Comparison of ENCODE assay signal across 12 cellular contexts in the genomic region with DNA sequence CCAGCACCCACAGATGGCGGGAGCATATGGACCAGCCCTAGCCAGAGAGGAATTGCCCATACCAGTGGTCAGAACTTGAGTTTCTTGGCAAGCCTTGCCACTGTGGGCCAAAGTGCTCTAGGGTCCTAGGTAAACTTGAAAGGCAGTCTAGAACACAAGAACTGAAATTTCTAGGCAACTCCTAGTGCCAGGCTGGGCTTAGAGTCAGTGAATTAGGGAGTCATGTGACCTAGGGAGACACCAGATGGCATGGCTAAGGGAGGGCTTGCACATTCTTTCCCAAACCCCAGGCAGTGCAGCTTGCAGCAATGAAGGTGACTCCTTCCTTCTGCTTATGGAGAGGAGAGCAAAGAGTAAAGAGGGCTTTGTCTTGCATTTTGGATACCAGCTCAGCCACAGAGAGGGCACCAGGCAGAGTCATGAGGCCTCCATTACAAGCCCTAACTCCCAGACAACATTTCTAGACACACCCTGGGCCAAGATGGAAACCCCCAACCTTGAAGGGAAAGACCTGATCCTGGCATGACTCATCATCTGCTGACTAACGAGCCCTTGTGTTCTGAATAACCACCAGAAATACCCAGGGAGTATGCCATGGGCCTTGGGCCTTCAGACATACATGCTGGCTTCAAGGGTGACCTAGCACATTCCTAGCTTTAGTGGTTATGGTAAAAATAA. TPM values are rescaled to one million over a fixed set of nuclear protein-coding genes. Genes with fewer than 3 reads are reported as not detected.
DNase-seq lines count a peak whose midpoint lies in the region; ATAC-seq, FAIRE-seq and TF ChIP-seq lines count a peak whose summit lies in the region.
"Had no signal": no experiment of that assay in that cellular context is flagged by ENCODE, and none has a peak within 500 bp of the region (broad histone marks: within the 10 kb centered on the region; RNA-seq: fewer than 3 reads in every experiment).

No MANE protein-coding gene starts in this region.

- H3K4me1 Mint-ChIP-seq in stimulated activated memory B cell treated with anti-CD40 and anti-IgM and Interleukin-4, amounts not matched to agents 10 μg/mL and 1 μg/mL and 100 μg/mL, for 72 hours: no peaks in the 10 kb centered on the region
- H3K4me1 Mint-ChIP-seq: CD4-positive, CD25-positive, alpha-beta regulatory T cell had no signal

- H3K9me3 Mint-ChIP-seq in activated naive CD4-positive, alpha-beta T cell treated with anti-CD3 and anti-CD28 coated beads, Interleukin-2, amount 50 U/mL, for 72 hours: peaks cover 3 to 12% of the 10 kb centered on the region in 2 donors
- H3K9me3 Mint-ChIP-seq in stimulated activated memory B cell treated with anti-CD40 and anti-IgM and Interleukin-4, amounts not matched to agents 10 μg/mL and 1 μg/mL and 100 μg/mL, for 72 hours: peaks cover 6% of the 10 kb centered on the region

- H3K27me3 ChIP-seq in Panc1 (ENCODE audit: control insufficient read depth, insufficient read depth, low read length): no peaks in the 10 kb centered on the region

- no peak for TF ChIP-seq CTCF in Panc1 (IDR thresholded peaks at IDR 0.05)

- in situ Hi-C loops in Panc1 (cut with HindIII; ENCODE audit: low pct_unique_long_range_greater_than_20kb, low sequenced_read_pairs): no loop called here

- CTCF ChIA-PET in Panc1 (lab: Charles Lee): no interaction called here

- no peak overlapping the region for H3K27ac Mint-ChIP-seq in activated naive CD4-positive, alpha-beta T cell treated with anti-CD3 and anti-CD28 coated beads, Interleukin-2, amount 50 U/mL, for 72 hours
- H3K27ac Mint-ChIP-seq in stimulated activated memory B cell treated with anti-CD40 and anti-IgM and Interleukin-4, amounts not matched to agents 10 μg/mL and 1 μg/mL and 100 μg/mL, for 72 hours: no peak overlapping the region
- H3K27ac Mint-ChIP-seq: CD4-positive, CD25-positive, alpha-beta regulatory T cell had no signal

- H3K36me3 Mint-ChIP-seq in activated naive CD4-positive, alpha-beta T cell treated with anti-CD3 and anti-CD28 coated beads, Interleukin-2, amount 50 U/mL, for 72 hours: no peaks in the 10 kb centered on the region
- H3K36me3 Mint-ChIP-seq in stimulated activated memory B cell treated with anti-CD40 and anti-IgM and Interleukin-4, amounts not matched to agents 10 μg/mL and 1 μg/mL and 100 μg/mL, for 72 hours: no peaks in the 10 kb centered on the region
- H3K36me3 Mint-ChIP-seq: CD4-positive, CD25-positive, alpha-beta regulatory T cell had no signal

- POLR2A ChIA-PET in Panc1 (lab: Charles Lee): no interaction called here

- no peaks in the 10 kb centered on the region for H3K36me3 ChIP-seq in Panc1 (ENCODE audit: control insufficient read depth, insufficient read depth, low read length)

- H3K27ac ChIP-seq in Panc1 (ENCODE audit: low read length): no peak overlapping the region
- H3K27ac ChIP-seq: parathyroid adenoma had no signal

- no peak for FAIRE-seq in frontal cortex (lab: Jason Lieb, UNC)

- no TSS peak for BruUV-seq in Panc1 (replicated peaks; lab: Mats Ljungman, UMichigan)

- peak; percentile 70 to 96 for ATAC-seq in activated naive CD4-positive, alpha-beta T cell treated with anti-CD3 and anti-CD28 coated beads, Interleukin-2, amount 50 U/mL, for 72 hours
- peak; percentile 89 for ATAC-seq in HG02870 (IDR thresholded peaks at IDR 0.05; ENCODE audit: unreplicated experiment)
- peak; percentile 58 for ATAC-seq in Panc1
- peak; percentile 51 for ATAC-seq in stimulated activated memory B cell treated with anti-CD40 and anti-IgM and Interleukin-4, amounts not matched to agents 10 μg/mL and 1 μg/mL and 100 μg/mL, for 72 hours

- no peak overlapping the region for H3K4me3 Mint-ChIP-seq in stimulated activated memory B cell treated with anti-CD40 and anti-IgM and Interleukin-4, amounts not matched to agents 10 μg/mL and 1 μg/mL and 100 μg/mL, for 72 hours
- H3K4me3 Mint-ChIP-seq: CD4-positive, CD25-positive, alpha-beta regulatory T cell had no signal

- no peaks in the 10 kb centered on the region for H3K27me3 Mint-ChIP-seq in stimulated activated memory B cell treated with anti-CD40 and anti-IgM and Interleukin-4, amounts not matched to agents 10 μg/mL and 1 μg/mL and 100 μg/mL, for 72 hours
- H3K27me3 Mint-ChIP-seq: CD4-positive, CD25-positive, alpha-beta regulatory T cell had no signal

- H3K4me1 ChIP-seq in Panc1 (ENCODE audit: control insufficient read depth, insufficient read depth, low read length): no peaks in the 10 kb centered on the region
- H3K4me1 ChIP-seq: parathyroid adenoma had no signal

- intact Hi-C loops in Panc1 (cut with micrococcal nuclease; ENCODE audit: unreplicated experiment): no loop called here

- peak in 1 of 2 donors; percentile 10 for DNase-seq in activated naive CD4-positive, alpha-beta T cell treated with anti-CD3 and anti-CD28 coated beads, Interleukin-2, amount 50 U/mL, for 72 hours (ENCODE audit: low spot score in 2 of 2)
- no peak for DNase-seq in activated naive CD4-positive, alpha-beta T cell treated with anti-CD3 and anti-CD28 coated beads, Interleukin-2, amount 50 U/mL, for 16 hours
- DNase-seq in Panc1 (ENCODE audit: low read depth, low spot score) (no peak), globus pallidus (ENCODE audit: low spot score) (no peak), COR-L47 (lab: John Stamatoyannopoulos, UW) (no peak), frontal cortex (ENCODE audit: low spot score in 2 of 2) (no peak)
- DNase-seq: CD4-positive, CD25-positive, alpha-beta regulatory T cell had no signal

- no peak overlapping the region for H3K4me3 ChIP-seq in Panc1 (ENCODE audit: low read depth in 2 of 2, low read length in 2 of 2)

- H3K9me3 ChIP-seq in Panc1 (ENCODE audit: control insufficient read depth, insufficient read depth, low read depth, low read length): no peaks in the 10 kb centered on the region

RNA-seq across cellular contexts. Expression of a gene that starts 19.2 kb away (rescaled TPM):
- total RNA-seq in activated naive CD4-positive, alpha-beta T cell treated with anti-CD3 and anti-CD28 coated beads, Interleukin-2, amount 50 U/mL, for 72 hours: not detected
- not detected for total RNA-seq in Panc1 (2021; ENCODE audit: unreplicated experiment)
- not detected for polyA plus RNA-seq in Panc1 (2012; ENCODE audit: insufficient read length)
- total RNA-seq in frontal cortex: not detected
- total RNA-seq: CD4-positive, CD25-positive, alpha-beta regulatory T cell; glomerular endothelial cell had no signal
- polyA plus RNA-seq: adipose tissue; CD4-positive, CD25-positive, alpha-beta regulatory T cell had no signal

RNA-seq across cellular contexts. Expression of a gene that starts 29.9 kb away (rescaled TPM):
- not detected for total RNA-seq in activated naive CD4-positive, alpha-beta T cell treated with anti-CD3 and anti-CD28 coated beads, Interleukin-2, amount 50 U/mL, for 72 hours
- total RNA-seq in Panc1 (2021; ENCODE audit: unreplicated experiment) (not detected), frontal cortex (not detected)
- polyA plus RNA-seq in Panc1 (2012; ENCODE audit: insufficient read length): not detected
- total RNA-seq: CD4-positive, CD25-positive, alpha-beta regulatory T cell; glomerular endothelial cell had no signal
- polyA plus RNA-seq: adipose tissue; CD4-positive, CD25-positive, alpha-beta regulatory T cell had no signal

RNA-seq across cellular contexts. Expression of a gene that starts 42.5 kb away (rescaled TPM):
- total RNA-seq in activated naive CD4-positive, alpha-beta T cell treated with anti-CD3 and anti-CD28 coated beads, Interleukin-2, amount 50 U/mL, for 72 hours: not detected
- not detected for total RNA-seq in Panc1 (2021; ENCODE audit: unreplicated experiment)
- polyA plus RNA-seq in Panc1 (2012; ENCODE audit: insufficient read length): not detected
- not detected for total RNA-seq in frontal cortex
- total RNA-seq: CD4-positive, CD25-positive, alpha-beta regulatory T cell; glomerular endothelial cell had no signal
- polyA plus RNA-seq: adipose tissue; CD4-positive, CD25-positive, alpha-beta regulatory T cell had no signal

RNA-seq across cellular contexts. Expression of a gene that starts 45.4 kb away (rescaled TPM):
- not detected for total RNA-seq in activated naive CD4-positive, alpha-beta T cell treated with anti-CD3 and anti-CD28 coated beads, Interleukin-2, amount 50 U/mL, for 72 hours
- total RNA-seq in Panc1 (2021; ENCODE audit: unreplicated experiment): not detected
- polyA plus RNA-seq in Panc1 (2012; ENCODE audit: insufficient read length): not detected
- not detected for total RNA-seq in frontal cortex
- total RNA-seq: CD4-positive, CD25-positive, alpha-beta regulatory T cell; glomerular endothelial cell had no signal
- polyA plus RNA-seq: adipose tissue; CD4-positive, CD25-positive, alpha-beta regulatory T cell had no signal
